Comparison of ENCODE assay signal across 8 cellular contexts in the genomic region with DNA sequence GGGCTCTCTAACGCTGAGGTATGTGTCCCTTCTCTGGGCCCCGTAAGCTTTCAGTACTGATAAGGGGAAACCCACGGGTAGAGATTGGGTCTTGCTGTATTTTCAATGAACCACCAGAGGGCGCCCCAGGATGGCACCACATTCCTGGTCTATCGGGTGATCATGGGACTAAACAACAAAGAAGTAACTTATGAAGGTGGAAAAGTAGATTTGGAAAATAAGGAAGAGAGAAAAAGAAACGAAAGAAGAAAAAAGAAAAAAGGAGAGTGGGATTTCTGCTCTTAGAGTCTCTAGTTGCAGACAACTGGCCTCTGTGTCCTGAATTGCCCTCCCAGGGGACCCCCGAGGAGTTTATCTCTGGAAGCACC.
A peak's percentile ranks its signal among the peaks of the same experiment; 100 is the strongest.
DNase-seq lines count a peak whose midpoint lies in the region; ATAC-seq, FAIRE-seq and TF ChIP-seq lines count a peak whose summit lies in the region.

No MANE protein-coding gene starts in this region.

- intact Hi-C loops in endothelial cell of umbilical vein (cut with micrococcal nuclease): loop anchor here (1.0 to 5.0 kb wide), 6 partner anchors 77 to 755 kb away; no protein-coding TSS in a partner anchor
- intact Hi-C loops in mucosa of descending colon (cut with DNase I, micrococcal nuclease): loop anchor here (5.0 to 10.0 kb wide), 2 partner anchors 73 to 75 kb away; no protein-coding TSS in a partner anchor

- no peaks in the 10 kb centered on the region for H4K20me1 ChIP-seq in endothelial cell of umbilical vein (replicated peaks; ENCODE audit: control insufficient read depth, extremely low read depth, insufficient read depth, low read length)

- POLR2A ChIA-PET in endothelial cell of umbilical vein (lab: Charles Lee): no interaction called here

- H3K9me1 ChIP-seq in endothelial cell of umbilical vein (replicated peaks; ENCODE audit: control insufficient read depth, extremely low read depth, insufficient read depth, low read length): no peaks in the 10 kb centered on the region

- no peak for TF ChIP-seq POLR2A in endothelial cell of umbilical vein (IDR thresholded peaks at IDR 0.05; ENCODE audit: low read depth, low read length)

- peak overlapping the region; percentile 42 for H3K4me2 ChIP-seq in endothelial cell of umbilical vein (ENCODE audit: insufficient read depth, low read length)

- ATAC-seq in HG03575 (IDR thresholded peaks at IDR 0.05; ENCODE audit: extremely low read depth, insufficient number of reproducible peaks, low FRiP score, unreplicated experiment) (peak; percentile 52), mucosa of descending colon (peak; percentile 91)
- ATAC-seq in activated CD8-positive, alpha-beta memory T cell treated with anti-CD3 and anti-CD28 coated beads, Interleukin-2, amount 10 ng/mL, durations not matched to agents 7 days and 5 days: peak; percentile 90

- peaks cover 11% of the 10 kb centered on the region for H3K36me3 Mint-ChIP-seq in activated CD8-positive, alpha-beta memory T cell treated with anti-CD3 and anti-CD28 coated beads, Interleukin-2, amount 10 ng/mL, durations not matched to agents 7 days and 5 days

- CTCF ChIA-PET in activated CD8-positive, alpha-beta memory T cell treated with anti-CD3 and anti-CD28 coated beads, Interleukin-2, amount 10 ng/mL, durations not matched to agents 7 days and 5 days (lab: Charles Lee): interaction anchor here (0.6 to 6.2 kb wide), 41 partner anchors 9 to 761 kb away, joined by 3 to 60 read pairs (median 5); a partner anchor contains a TSS
- CTCF ChIA-PET in endothelial cell of umbilical vein (lab: Charles Lee): interaction anchor here (0.6 to 4.2 kb wide), 44 partner anchors 8 to 758 kb away, joined by 3 to 92 read pairs (median 5); a partner anchor contains a TSS

- H3K4me1 Mint-ChIP-seq in activated CD8-positive, alpha-beta memory T cell treated with anti-CD3 and anti-CD28 coated beads, Interleukin-2, amount 10 ng/mL, durations not matched to agents 7 days and 5 days: peaks cover 7% of the 10 kb centered on the region

- no TSS peak for BruUV-seq in endothelial cell of umbilical vein (replicated peaks; lab: Mats Ljungman, UMichigan)

- peak; percentile 95 for FAIRE-seq in endothelial cell of umbilical vein (lab: Jason Lieb, UNC)

- H3K27me3 ChIP-seq in endothelial cell of umbilical vein (ENCODE audit: control insufficient read depth in 2 of 2, insufficient read depth in 2 of 2, low read length in 2 of 2): no peaks in the 10 kb centered on the region

- H3K27ac Mint-ChIP-seq in activated CD8-positive, alpha-beta memory T cell treated with anti-CD3 and anti-CD28 coated beads, Interleukin-2, amount 10 ng/mL, durations not matched to agents 7 days and 5 days: no peak overlapping the region

- no peaks in the 10 kb centered on the region for H3K79me2 ChIP-seq in endothelial cell of umbilical vein (ENCODE audit: control insufficient read depth, insufficient read depth, low read length)

- no peak overlapping the region for H3K27ac ChIP-seq in endothelial cell of umbilical vein (ENCODE audit: insufficient read depth, low read depth, low read length)

- H3K9me3 Mint-ChIP-seq in activated CD8-positive, alpha-beta memory T cell treated with anti-CD3 and anti-CD28 coated beads, Interleukin-2, amount 10 ng/mL, durations not matched to agents 7 days and 5 days (ENCODE audit: low read depth): no peaks in the 10 kb centered on the region

- H3K4me1 ChIP-seq in endothelial cell of umbilical vein (ENCODE audit: control insufficient read depth, extremely low read depth, insufficient read depth, low read length) (peaks cover 24% of the 10 kb centered on the region), mucosa of descending colon (ENCODE audit: low read depth) (peaks cover 6% of the 10 kb centered on the region)

- DNase-seq in DMS 273 (lab: John Stamatoyannopoulos, UW; ENCODE audit: unreplicated experiment): peak; percentile 88
- DNase-seq in GM20000 (ENCODE audit: low spot score): peak; percentile 88
- peak; percentile 54 to 62 for DNase-seq in NOMO-1 (lab: John Stamatoyannopoulos, UW; ENCODE audit: unreplicated experiment in 2 of 2)
- peak; percentile 86 for DNase-seq in activated CD8-positive, alpha-beta memory T cell treated with anti-CD3 and anti-CD28 coated beads, Interleukin-2, amount 10 ng/mL, durations not matched to agents 7 days and 5 days
- peak; percentile 89 for DNase-seq in endothelial cell of umbilical vein (ENCODE audit: low read depth, low spot score)
- peak; percentile 68 to 84 (median 75) for DNase-seq in mucosa of descending colon
- peak; percentile 46 to 72 for DNase-seq in stimulated activated CD8-positive, alpha-beta memory T cell treated with anti-CD3 and anti-CD28 coated beads, Interleukin-7, amount 100 ng/mL, for 1 hour (ENCODE audit: low read depth in 2 of 2)

- no peak overlapping the region for H3K4me3 ChIP-seq in endothelial cell of umbilical vein (replicated peaks in 1 of 3; ENCODE audit: insufficient read depth in 1 of 3, low read depth in 1 of 3, low read length in 3 of 3)
- H3K4me3 ChIP-seq in mucosa of descending colon: no peak overlapping the region

- H2AFZ ChIP-seq in endothelial cell of umbilical vein (ENCODE audit: low read depth, low read length): no peak overlapping the region

- peaks cover 0 to 7% of the 10 kb centered on the region in 2 experiments for H3K36me3 ChIP-seq in endothelial cell of umbilical vein (ENCODE audit: control insufficient read depth in 2 of 2, extremely low read depth in 1 of 2, insufficient read depth in 2 of 2, low read length in 2 of 2)
- no peaks in the 10 kb centered on the region for H3K36me3 ChIP-seq in mucosa of descending colon (ENCODE audit: low read depth)

- H3K27me3 Mint-ChIP-seq in activated CD8-positive, alpha-beta memory T cell treated with anti-CD3 and anti-CD28 coated beads, Interleukin-2, amount 10 ng/mL, durations not matched to agents 7 days and 5 days: no peaks in the 10 kb centered on the region

- dilution Hi-C loops in endothelial cell of umbilical vein (cut with MboI; ENCODE audit: extremely low pct_ligation_motif_present, low sequenced_read_pairs): no loop called here

- H3K4me3 Mint-ChIP-seq in activated CD8-positive, alpha-beta memory T cell treated with anti-CD3 and anti-CD28 coated beads, Interleukin-2, amount 10 ng/mL, durations not matched to agents 7 days and 5 days: no peak overlapping the region

- TF ChIP-seq CTCF in GM20000 (IDR thresholded peaks at IDR 0.05; ENCODE audit: extremely low read depth, missing control alignments): peak; percentile 68
- peak; percentile 82 for TF ChIP-seq CTCF in endothelial cell of umbilical vein (IDR thresholded peaks at IDR 0.05; ENCODE audit: extremely low read depth in 1 of 2, insufficient read depth in 1 of 2, low read depth in 1 of 2, low read length in 2 of 2)
- peak; percentile 78 for TF ChIP-seq CTCF in mucosa of descending colon (IDR thresholded peaks at IDR 0.05)

- H3K9me3 ChIP-seq in endothelial cell of umbilical vein (replicated peaks; ENCODE audit: control insufficient read depth, insufficient read depth, low read length) (no peaks in the 10 kb centered on the region), mucosa of descending colon (no peaks in the 10 kb centered on the region)

- H3K9ac ChIP-seq in endothelial cell of umbilical vein (replicated peaks; ENCODE audit: extremely low read depth, insufficient read depth, low read length): no peak overlapping the region

TF ChIP-seq in endothelial cell of umbilical vein, 7 proteins besides CTCF, POLR2A, EP300 and RAD21:
- TF ChIP-seq JUN (IDR thresholded peaks at IDR 0.05; ENCODE audit: borderline replicate concordance, insufficient read depth, insufficient read length, low read depth) (no peak), POLR2AphosphoS5 (IDR thresholded peaks at IDR 0.05; ENCODE audit: insufficient read depth, low read depth, low read length) (no peak), EZH2 (IDR thresholded peaks at IDR 0.05; ENCODE audit: borderline replicate concordance, low read depth, low read length, severe bottlenecking) (no peak), GATA2 (IDR thresholded peaks at IDR 0.05; ENCODE audit: insufficient read depth, insufficient read length, low read depth, low read length) (no peak), FOS (IDR thresholded peaks at IDR 0.05; ENCODE audit: borderline replicate concordance, insufficient read depth, low read length) (no peak), MYC (IDR thresholded peaks at IDR 0.05; ENCODE audit: low read depth, low read length) (no peak)
- TF ChIP-seq, protein P1, sequence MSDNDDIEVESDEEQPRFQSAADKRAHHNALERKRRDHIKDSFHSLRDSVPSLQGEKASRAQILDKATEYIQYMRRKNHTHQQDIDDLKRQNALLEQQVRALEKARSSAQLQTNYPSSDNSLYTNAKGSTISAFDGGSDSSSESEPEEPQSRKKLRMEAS (IDR thresholded peaks at IDR 0.05; ENCODE audit: insufficient read depth, insufficient read length): no peak
TF ChIP-seq in endothelial cell of umbilical vein: peak in this region for 0.
